In the genomic region with DNA sequence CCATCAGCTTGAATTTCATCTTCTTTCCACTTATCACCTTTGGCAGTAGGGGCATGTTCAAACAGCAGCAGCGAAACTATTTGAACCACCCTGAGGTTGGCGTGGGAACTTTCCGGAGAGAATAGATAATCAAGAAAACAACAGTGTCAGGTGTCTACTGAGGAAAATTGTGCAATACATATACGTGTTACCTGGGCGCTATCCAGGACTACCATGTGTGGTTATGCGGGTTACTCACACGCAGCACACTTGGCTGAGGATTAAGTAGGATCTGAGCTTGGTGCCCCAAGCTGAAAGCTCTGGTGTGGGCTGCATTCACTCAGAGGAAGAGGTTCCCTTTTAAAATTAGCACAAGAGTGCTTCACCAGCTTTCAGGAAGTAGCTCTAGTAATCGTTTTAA, we compare ENCODE assay signal across 10 cellular contexts. TPM values are rescaled to one million over a fixed set of nuclear protein-coding genes. Genes with fewer than 3 reads are reported as not detected.
DNase-seq lines count a peak whose midpoint lies in the region; ATAC-seq and TF ChIP-seq lines count a peak whose summit lies in the region.
"Had no signal": no experiment of that assay in that cellular context is flagged by ENCODE, and none has a peak within 500 bp of the region (broad histone marks: within the 10 kb centered on the region; RNA-seq: fewer than 3 reads in every experiment).

No MANE protein-coding gene starts in this region.

- peaks cover 6% of the 10 kb centered on the region for H3K4me1 Mint-ChIP-seq in activated naive CD8-positive, alpha-beta T cell treated with anti-CD3 and anti-CD28 coated beads, Interleukin-2, amount 50 U/mL, for 24 hours

- H3K27ac Mint-ChIP-seq in activated naive CD8-positive, alpha-beta T cell treated with anti-CD3 and anti-CD28 coated beads, Interleukin-2, amount 50 U/mL, for 24 hours: no peak overlapping the region
- H3K27ac Mint-ChIP-seq: activated naive CD4-positive, alpha-beta T cell treated with anti-CD3 and anti-CD28 coated beads, Interleukin-2, amount 50 U/mL, for 24 hours had no signal

- POLR2A ChIA-PET in HEK293T (lab: Yijun Ruan, JAX): no interaction called here

- ATAC-seq in activated naive CD8-positive, alpha-beta T cell treated with anti-CD3 and anti-CD28 coated beads, Interleukin-2, amount 50 U/mL, for 24 hours: peak; percentile 71
- no peak for ATAC-seq in sciatic nerve

- H3K27ac ChIP-seq in HL-60 (replicated peaks): peak overlapping the region; percentile 6
- H3K27ac ChIP-seq in parathyroid adenoma: peak overlapping the region; percentile 77
- H3K27ac ChIP-seq in stomach: no peak overlapping the region
- H3K27ac ChIP-seq: right lobe of liver had no signal

- no peaks in the 10 kb centered on the region for H3K36me3 Mint-ChIP-seq in activated naive CD8-positive, alpha-beta T cell treated with anti-CD3 and anti-CD28 coated beads, Interleukin-2, amount 50 U/mL, for 24 hours (ENCODE audit: low read depth)
- H3K36me3 Mint-ChIP-seq: activated naive CD4-positive, alpha-beta T cell treated with anti-CD3 and anti-CD28 coated beads, Interleukin-2, amount 50 U/mL, for 24 hours had no signal

- H3K36me3 ChIP-seq in parathyroid adenoma (ENCODE audit: control insufficient read depth, insufficient read depth, low read length): no peaks in the 10 kb centered on the region
- H3K36me3 ChIP-seq in stomach: no peaks in the 10 kb centered on the region
- H3K36me3 ChIP-seq: right lobe of liver had no signal

- H3K27me3 ChIP-seq in HL-60 (ENCODE audit: insufficient read depth, poor library complexity, severe bottlenecking) (no peaks in the 10 kb centered on the region), parathyroid adenoma (ENCODE audit: control insufficient read depth, insufficient read depth, low read length) (no peaks in the 10 kb centered on the region), stomach (peaks cover 0 to 17% (median 0%) of the 10 kb centered on the region in 3 donors)
- H3K27me3 ChIP-seq: right lobe of liver had no signal

- peaks cover 1% of the 10 kb centered on the region for H3K27me3 Mint-ChIP-seq in activated naive CD8-positive, alpha-beta T cell treated with anti-CD3 and anti-CD28 coated beads, Interleukin-2, amount 50 U/mL, for 24 hours

- TF ChIP-seq CTCF in HL-60 (IDR thresholded peaks at IDR 0.05; ENCODE audit: insufficient read depth, low read length): no peak
- TF ChIP-seq CTCF in parathyroid adenoma (IDR thresholded peaks at IDR 0.05): no peak
- TF ChIP-seq CTCF in stomach (IDR thresholded peaks at IDR 0.05): no peak

- CTCF ChIA-PET in HEK293T (lab: Yijun Ruan, JAX): interaction anchor here (0.6 kb wide), 1 partner anchor 1712 kb away, joined by 3 read pairs; no protein-coding TSS in a partner anchor

- peaks cover 3% of the 10 kb centered on the region for H3K4me1 ChIP-seq in parathyroid adenoma
- H3K4me1 ChIP-seq in stomach: no peaks in the 10 kb centered on the region
- H3K4me1 ChIP-seq: right lobe of liver had no signal

- TF ChIP-seq POLR2A in stomach (IDR thresholded peaks at IDR 0.05): no peak

- no peak for TF ChIP-seq EP300 in stomach (IDR thresholded peaks at IDR 0.05)

- H3K9me3 Mint-ChIP-seq in activated naive CD8-positive, alpha-beta T cell treated with anti-CD3 and anti-CD28 coated beads, Interleukin-2, amount 50 U/mL, for 24 hours: no peaks in the 10 kb centered on the region
- H3K9me3 Mint-ChIP-seq: activated naive CD4-positive, alpha-beta T cell treated with anti-CD3 and anti-CD28 coated beads, Interleukin-2, amount 50 U/mL, for 24 hours had no signal

- no peaks in the 10 kb centered on the region for H3K79me2 ChIP-seq in parathyroid adenoma

- 47 to 54% (median 51%) methylated on average over 8 of the region's 8 CpGs for WGBS in stomach, 5 donors

- H3K9me3 ChIP-seq in parathyroid adenoma (ENCODE audit: control insufficient read depth, low read length): no peaks in the 10 kb centered on the region
- no peaks in the 10 kb centered on the region for H3K9me3 ChIP-seq in stomach
- H3K9me3 ChIP-seq: right lobe of liver had no signal

- intact Hi-C loops in stomach (cut with DNase I; ENCODE audit: low total_unique reads): no loop called here
- intact Hi-C loops in sciatic nerve (cut with DNase I): no loop called here

- peak overlapping the region; percentile 28 for H2AFZ ChIP-seq in parathyroid adenoma

- H3K4me3 ChIP-seq in HL-60 (replicated peaks; ENCODE audit: insufficient read depth, low read length): no peak overlapping the region
- H3K4me3 ChIP-seq in parathyroid adenoma (ENCODE audit: low read depth, low read length): no peak overlapping the region
- H3K4me3 ChIP-seq in stomach: no peak overlapping the region
- H3K4me3 ChIP-seq: right lobe of liver had no signal

- peak overlapping the region; percentile 32 for H3K4me3 Mint-ChIP-seq in activated naive CD8-positive, alpha-beta T cell treated with anti-CD3 and anti-CD28 coated beads, Interleukin-2, amount 50 U/mL, for 24 hours
- H3K4me3 Mint-ChIP-seq: activated naive CD4-positive, alpha-beta T cell treated with anti-CD3 and anti-CD28 coated beads, Interleukin-2, amount 50 U/mL, for 24 hours had no signal

- peak overlapping the region; percentile 42 for H3K4me2 ChIP-seq in parathyroid adenoma (ENCODE audit: low read length)

- H3K9ac ChIP-seq in parathyroid adenoma: no peak overlapping the region

- DNase-seq in HL-60 (ENCODE audit: low read depth in 1 of 2, low spot score in 1 of 2) (peak in 1 of 2 experiments; percentile 38), NOMO-1 treated with DMSO at 0.1 percent for 48 hours (lab: John Stamatoyannopoulos, UW; ENCODE audit: unreplicated experiment) (peak; percentile 58), stomach (no peak), HEK293T (ENCODE audit: extremely low spot score) (no peak), AG08396 (ENCODE audit: low spot score) (no peak), sciatic nerve (ENCODE audit: low spot score) (no peak)
- peak; percentile 10 for DNase-seq in activated naive CD8-positive, alpha-beta T cell treated with anti-CD3 and anti-CD28 coated beads, Interleukin-2, amount 50 U/mL, for 24 hours
- DNase-seq: right lobe of liver had no signal

TF ChIP-seq in HEK293T, 16 proteins besides CTCF, POLR2A, EP300 and RAD21:
- TF ChIP-seq NFRKB (IDR thresholded peaks at IDR 0.05): no peak
- no peak for TF ChIP-seq TARDBP (IDR thresholded peaks at IDR 0.05)
- no peak for TF ChIP-seq ARNT (IDR thresholded peaks at IDR 0.05)
- TF ChIP-seq ZNF384 (IDR thresholded peaks at IDR 0.05): no peak
- TF ChIP-seq FOXK2 (IDR thresholded peaks at IDR 0.05): no peak
- no peak for TF ChIP-seq CTBP1 (IDR thresholded peaks at IDR 0.05; ENCODE audit: borderline replicate concordance)
- TF ChIP-seq, protein P1, sequence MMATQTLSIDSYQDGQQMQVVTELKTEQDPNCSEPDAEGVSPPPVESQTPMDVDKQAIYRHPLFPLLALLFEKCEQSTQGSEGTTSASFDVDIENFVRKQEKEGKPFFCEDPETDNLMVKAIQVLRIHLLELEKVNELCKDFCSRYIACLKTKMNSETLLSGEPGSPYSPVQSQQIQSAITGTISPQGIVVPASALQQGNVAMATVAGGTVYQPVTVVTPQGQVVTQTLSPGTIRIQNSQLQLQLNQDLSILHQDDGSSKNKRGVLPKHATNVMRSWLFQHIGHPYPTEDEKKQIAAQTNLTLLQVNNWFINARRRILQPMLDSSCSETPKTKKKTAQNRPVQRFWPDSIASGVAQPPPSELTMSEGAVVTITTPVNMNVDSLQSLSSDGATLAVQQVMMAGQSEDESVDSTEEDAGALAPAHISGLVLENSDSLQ (IDR thresholded peaks at IDR 0.05): no peak
- no peak for TF ChIP-seq FOXM1 (IDR thresholded peaks at IDR 0.05; ENCODE audit: borderline replicate concordance)
- TF ChIP-seq SUZ12 (IDR thresholded peaks at IDR 0.05): no peak
- TF ChIP-seq L3MBTL2 (conservative IDR thresholded peaks at IDR 0.05): no peak
- TF ChIP-seq HDGF (IDR thresholded peaks at IDR 0.05; ENCODE audit: borderline replicate concordance): no peak
- no peak for TF ChIP-seq FOXA1 (IDR thresholded peaks at IDR 0.05)
- TF ChIP-seq SP1 (IDR thresholded peaks at IDR 0.05): no peak
- no peak for TF ChIP-seq ELF4 (IDR thresholded peaks at IDR 0.05)
- no peak for TF ChIP-seq LEF1 (IDR thresholded peaks at IDR 0.05; ENCODE audit: borderline replicate concordance)
- no peak for TF ChIP-seq BHLHE40 (IDR thresholded peaks at IDR 0.05; ENCODE audit: borderline replicate concordance)

RNA-seq across cellular contexts. Expression of gene ABI1, which starts 8.8 kb away (rescaled TPM):
- total RNA-seq in stomach (10 to 100 TPM; 11.7 to 71.0 (median 23.9) TPM), sciatic nerve (50.4 TPM)
- polyA plus RNA-seq in stomach: 10 to 100 TPM; 19.7 to 36.8 (median 21.5) TPM

Comparison
In these comparisons a context has a peak if more than half of its experiments do, and no peak if none do; other contexts are left out.
1. DNase-seq: peak in NOMO-1 treated with DMSO at 0.1 percent for 48 hours (single experiment) and activated naive CD8-positive, alpha-beta T cell treated with anti-CD3 and anti-CD28 coated beads, Interleukin-2, amount 50 U/mL, for 24 hours (single experiment); none in stomach (single experiment), HEK293T (single experiment), AG08396 (single experiment) and sciatic nerve (single experiment).
2. H3K27ac ChIP-seq: peak in HL-60 (single experiment) and parathyroid adenoma (single experiment); none in stomach (0 of 5).